28 cellular contexts compared by ENCODE assay signal in the genomic region with DNA sequence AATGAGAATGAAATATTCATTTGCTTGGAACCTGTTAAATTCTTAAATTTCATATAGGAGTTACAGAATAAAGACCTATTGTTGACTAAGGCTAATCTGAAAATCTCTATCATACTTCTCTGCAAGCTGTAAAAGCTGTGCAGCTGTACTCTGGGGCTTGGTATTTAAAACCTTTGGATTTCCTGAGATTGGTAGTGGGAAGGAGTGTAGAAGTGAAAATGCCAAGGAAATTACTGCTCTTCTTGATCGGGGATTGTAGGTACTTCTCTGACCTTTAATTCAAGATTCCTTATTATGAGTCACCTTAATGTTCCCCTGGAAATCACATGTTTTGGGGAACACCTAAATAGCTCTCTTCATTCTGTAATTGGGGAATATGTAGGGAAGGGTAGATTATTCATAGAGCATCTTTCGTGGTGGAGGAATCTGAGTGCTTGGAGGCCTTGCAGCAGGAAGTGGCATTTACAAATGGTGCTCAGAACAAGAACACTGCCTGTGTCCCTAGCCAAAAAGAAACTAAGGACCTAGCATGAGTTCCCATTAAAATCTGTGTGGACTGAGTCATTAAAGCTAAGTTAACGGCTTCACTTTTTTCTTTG.
DNase-seq lines count a peak whose midpoint lies in the region; ATAC-seq, FAIRE-seq and TF ChIP-seq lines count a peak whose summit lies in the region.
"Had no signal": no experiment of that assay in that cellular context is flagged by ENCODE, and none has a peak within 500 bp of the region (broad histone marks: within the 10 kb centered on the region; RNA-seq: fewer than 3 reads in every experiment).

No MANE protein-coding gene starts in this region.

- no peaks in the 10 kb centered on the region for H3K36me3 Mint-ChIP-seq in activated T-helper 17 cell treated with anti-CD3 and anti-CD28 coated beads, Interleukin-2, amount 50 U/mL, for 72 hours (ENCODE audit: low read depth)
- H3K36me3 Mint-ChIP-seq: memory B cell; stimulated activated naive B cell treated with anti-CD40 and anti-IgM and Interleukin-4, amounts not matched to agents 10 μg/mL and 1 μg/mL and 100 μg/mL, for 72 hours had no signal

- CTCF ChIA-PET in A549 (lab: Yijun Ruan, JAX), result interaction anchor here (0.6 kb wide), 1 partner anchor 25 kb away, joined by 3 read pairs; no protein-coding TSS in a partner anchor

- H3K9ac ChIP-seq in GM23248, result no peak overlapping the region
- H3K9ac ChIP-seq in smooth muscle cell (ENCODE audit: low read depth), result no peak overlapping the region

- TF ChIP-seq EP300 in A549 (IDR thresholded peaks at IDR 0.05), result no peak

- TF ChIP-seq POLR2A in A549 (IDR thresholded peaks at IDR 0.05; ENCODE audit: low read length), result no peak
- TF ChIP-seq POLR2A in uterus (IDR thresholded peaks at IDR 0.05), result no peak

- no peaks in the 10 kb centered on the region for H3K27me3 ChIP-seq in GM23248 (replicated peaks; ENCODE audit: insufficient read depth)
- no peaks in the 10 kb centered on the region for H3K27me3 ChIP-seq in ascending aorta
- no peaks in the 10 kb centered on the region for H3K27me3 ChIP-seq in uterus
- H3K27me3 ChIP-seq in smooth muscle cell (ENCODE audit: low read depth), result no peaks in the 10 kb centered on the region
- H3K27me3 ChIP-seq: heart right ventricle, testis had no signal

- no peaks in the 10 kb centered on the region for H3K4me1 Mint-ChIP-seq in activated T-helper 17 cell treated with anti-CD3 and anti-CD28 coated beads, Interleukin-2, amount 50 U/mL, for 72 hours
- H3K4me1 Mint-ChIP-seq: memory B cell; stimulated activated naive B cell treated with anti-CD40 and anti-IgM and Interleukin-4, amounts not matched to agents 10 μg/mL and 1 μg/mL and 100 μg/mL, for 72 hours had no signal

- peak overlapping the region; percentile 69 for H3K4me2 ChIP-seq in A549
- H3K4me2 ChIP-seq in GM23248 (ENCODE audit: unreplicated experiment), result no peak overlapping the region
- no peak overlapping the region for H3K4me2 ChIP-seq in smooth muscle cell

- no peak overlapping the region for H3K27ac Mint-ChIP-seq in activated T-helper 17 cell treated with anti-CD3 and anti-CD28 coated beads, Interleukin-2, amount 50 U/mL, for 72 hours
- H3K27ac Mint-ChIP-seq: activated naive CD4-positive, alpha-beta T cell treated with anti-CD3 and anti-CD28 coated beads, Interleukin-2, amount 50 U/mL, for 72 hours; memory B cell; stimulated activated naive B cell treated with anti-CD40 and anti-IgM and Interleukin-4, amounts not matched to agents 10 μg/mL and 1 μg/mL and 100 μg/mL, for 72 hours had no signal

- in situ Hi-C loops in GM23248 (cut with MboI), result no loop called here

- H3K27me3 Mint-ChIP-seq in activated T-helper 17 cell treated with anti-CD3 and anti-CD28 coated beads, Interleukin-2, amount 50 U/mL, for 72 hours, result peaks cover 7% of the 10 kb centered on the region
- H3K27me3 Mint-ChIP-seq: memory B cell had no signal

- POLR2A ChIA-PET in A549 (lab: Yijun Ruan, JAX), result no interaction called here

- peak; percentile 33 to 41; a peak in 3 of 6 replicates for ATAC-seq in A549
- ATAC-seq in activated T-helper 17 cell treated with anti-CD3 and anti-CD28 coated beads, Interleukin-2, amount 50 U/mL, for 72 hours (replicated peaks), result no peak
- ATAC-seq: activated CD4-positive, CD25-positive, alpha-beta regulatory T cell treated with anti-CD3 and anti-CD28 coated beads, Interleukin-2, amount 50 U/mL, for 24 hours; activated naive CD4-positive, alpha-beta T cell treated with anti-CD3 and anti-CD28 coated beads, Interleukin-2, amount 50 U/mL, for 72 hours; HepG2; sciatic nerve; stimulated activated naive B cell treated with anti-CD40 and anti-IgM and Interleukin-4, amounts not matched to agents 10 μg/mL and 1 μg/mL and 100 μg/mL, for 72 hours had no signal

- H3K79me2 ChIP-seq in GM23248 (ENCODE audit: insufficient read depth) (no peaks in the 10 kb centered on the region), smooth muscle cell (ENCODE audit: low read depth) (no peaks in the 10 kb centered on the region)

- H3K4me1 ChIP-seq in A549 (peaks cover 90% of the 10 kb centered on the region), GM23248 (ENCODE audit: insufficient read depth) (no peaks in the 10 kb centered on the region), ascending aorta (peaks cover 0 to 33% of the 10 kb centered on the region in 2 donors), uterus (no peaks in the 10 kb centered on the region), smooth muscle cell (ENCODE audit: low read depth) (no peaks in the 10 kb centered on the region)
- H3K4me1 ChIP-seq: testis had no signal

- no peak for FAIRE-seq in A549 (lab: Jason Lieb, UNC)
- FAIRE-seq: bronchial epithelial cell, colon, H1, HepG2 had no signal

- TF ChIP-seq CTCF in A549 (IDR thresholded peaks at IDR 0.05) (no peak), ascending aorta (IDR thresholded peaks at IDR 0.05) (no peak), uterus (IDR thresholded peaks at IDR 0.05) (no peak), smooth muscle cell (IDR thresholded peaks at IDR 0.05; ENCODE audit: borderline replicate concordance, insufficient read depth, poor library complexity, severe bottlenecking) (no peak)

- H3K4me3 ChIP-seq in A549, result no peak overlapping the region; the same call in 2 of the 3 replicates
- H3K4me3 ChIP-seq in GM23248, result no peak overlapping the region
- H3K4me3 ChIP-seq in ascending aorta, result no peak overlapping the region
- no peak overlapping the region for H3K4me3 ChIP-seq in uterus
- no peak overlapping the region for H3K4me3 ChIP-seq in smooth muscle cell
- H3K4me3 ChIP-seq: heart right ventricle, SK-N-MC, testis had no signal

- WGBS in A549 (ENCODE audit: missing lambda C conversion rate), result 7% methylated on average over 3 of the region's 3 CpGs
- 43 to 51% methylated on average over 3 of the region's 3 CpGs for WGBS in GM23248 (ENCODE audit: low coverage in 1 of 2, low lambda C conversion rate in 2 of 2, missing lambda C conversion rate in 2 of 2), 2 experiments
- WGBS in smooth muscle cell (ENCODE audit: low lambda C conversion rate), result 75% methylated on average over 3 of the region's 3 CpGs

- H3K9me2 ChIP-seq in GM23248 (ENCODE audit: insufficient read depth), result no peaks in the 10 kb centered on the region

- intact Hi-C loops in ascending aorta (cut with DNase I) (no loop called here), uterus (cut with DNase I; ENCODE audit: low total_unique reads) (no loop called here)

- H3F3A ChIP-seq in GM23248 (ENCODE audit: insufficient read depth), result no peaks in the 10 kb centered on the region
- H3F3A ChIP-seq in smooth muscle cell (ENCODE audit: low read depth), result no peaks in the 10 kb centered on the region

- H2AFZ ChIP-seq in GM23248, result no peak overlapping the region; the same call in 1 of the 2 replicates
- H2AFZ ChIP-seq in smooth muscle cell (ENCODE audit: low read depth), result no peak overlapping the region

- H3K36me3 ChIP-seq in GM23248 (ENCODE audit: low read depth) (no peaks in the 10 kb centered on the region), ascending aorta (no peaks in the 10 kb centered on the region), uterus (no peaks in the 10 kb centered on the region), smooth muscle cell (ENCODE audit: low read depth) (no peaks in the 10 kb centered on the region)
- H3K36me3 ChIP-seq: heart right ventricle had no signal

- H3K9me3 Mint-ChIP-seq in activated T-helper 17 cell treated with anti-CD3 and anti-CD28 coated beads, Interleukin-2, amount 50 U/mL, for 72 hours, result peaks cover 7% of the 10 kb centered on the region

- no peak for TF ChIP-seq RAD21 in A549 (conservative IDR thresholded peaks at IDR 0.05 in 1 of 2, IDR thresholded peaks at IDR 0.05 in 1 of 2)

- H3K9me3 ChIP-seq in A549 (no peaks in the 10 kb centered on the region), GM23248 (ENCODE audit: low read depth) (no peaks in the 10 kb centered on the region), ascending aorta (no peaks in the 10 kb centered on the region), uterus (no peaks in the 10 kb centered on the region), smooth muscle cell (replicated peaks; ENCODE audit: low read depth) (no peaks in the 10 kb centered on the region)
- H3K9me3 ChIP-seq: heart right ventricle, testis had no signal

- DNase-seq in A549 (ENCODE audit: low read depth in 1 of 2, low spot score in 1 of 2), result no peak
- DNase-seq in GM23248, result peak; percentile 16
- no peak for DNase-seq in ascending aorta (ENCODE audit: low spot score in 2 of 2)
- DNase-seq in renal cortical epithelial cell (ENCODE audit: low read depth), result peak; percentile 41
- no peak for DNase-seq in uterus
- no peak for DNase-seq in smooth muscle cell (lab: John Stamatoyannopoulos, UW; ENCODE audit: unreplicated experiment)
- DNase-seq: activated CD4-positive, alpha-beta T cell treated with anti-CD3 and anti-CD28 coated beads, Interleukin-2, amount 50 U/mL, for 48 hours; activated CD8-positive, alpha-beta memory T cell treated with anti-CD3 and anti-CD28 coated beads, Interleukin-2, amount 50 U/mL, for 4 hours; Calu3; effector memory CD4-positive, alpha-beta T cell; heart right ventricle; Kasumi-1; NCI-H1048; NCI-H187; NCI-H2171; NCI-H524 treated with DMSO at 0.1 percent for 48 hours; stimulated activated naive B cell treated with anti-CD40 and anti-IgM and Interleukin-4, amounts not matched to agents 10 μg/mL and 1 μg/mL and 100 μg/mL, for 72 hours; testis had no signal

- H3K27ac ChIP-seq in A549, result peak overlapping the region; percentile 66 to 77
- H3K27ac ChIP-seq in GM23248, result no peak overlapping the region
- H3K27ac ChIP-seq in ascending aorta, result peak overlapping the region; percentile 47 to 52
- no peak overlapping the region for H3K27ac ChIP-seq in uterus
- no peak overlapping the region for H3K27ac ChIP-seq in smooth muscle cell (ENCODE audit: low read depth)
- H3K27ac ChIP-seq: heart right ventricle, SK-N-MC, testis had no signal

- no peak overlapping the region for H3K4me3 Mint-ChIP-seq in activated T-helper 17 cell treated with anti-CD3 and anti-CD28 coated beads, Interleukin-2, amount 50 U/mL, for 72 hours
- H3K4me3 Mint-ChIP-seq: memory B cell; stimulated activated naive B cell treated with anti-CD40 and anti-IgM and Interleukin-4, amounts not matched to agents 10 μg/mL and 1 μg/mL and 100 μg/mL, for 72 hours had no signal

- H4K20me1 ChIP-seq in GM23248 (ENCODE audit: insufficient read depth), result no peaks in the 10 kb centered on the region
- H4K20me1 ChIP-seq in smooth muscle cell (ENCODE audit: low read depth), result no peaks in the 10 kb centered on the region

TF ChIP-seq in A549, 52 proteins besides CTCF, POLR2A, EP300 and RAD21:
- TF ChIP-seq JUN (IDR thresholded peaks at IDR 0.05) (0 out of 5 replicates have a peak, but pooled peaks of 1 of the 2 experiments have one; percentile 28), FOSL2 (IDR thresholded peaks at IDR 0.05) (no peak), FOSL2 (CRISPR knock-in tag; IDR thresholded peaks at IDR 0.05) (peak; percentile 46; the same call in 1 of the 2 replicates), MAFK (IDR thresholded peaks at IDR 0.05; ENCODE audit: partially characterized antibody) (no peak), HDAC2 (IDR thresholded peaks at IDR 0.05) (no peak), RARB (CRISPR knock-in tag; IDR thresholded peaks at IDR 0.05) (no peak)

Comparison
In these comparisons a context has a peak if more than half of its experiments do, and no peak if none do; other contexts are left out.
1. DNase-seq: peak in GM23248 (single experiment) and renal cortical epithelial cell (single experiment); none in A549 (0 of 2), ascending aorta (0 of 2), uterus (0 of 2) and smooth muscle cell (single experiment).
2. H3K27ac ChIP-seq: peak in A549 (2 of 2) and ascending aorta (2 of 2); none in GM23248 (single experiment), uterus (0 of 2) and smooth muscle cell (single experiment).